Comparison of ENCODE assay signal across 15 cellular contexts in the genomic region with DNA sequence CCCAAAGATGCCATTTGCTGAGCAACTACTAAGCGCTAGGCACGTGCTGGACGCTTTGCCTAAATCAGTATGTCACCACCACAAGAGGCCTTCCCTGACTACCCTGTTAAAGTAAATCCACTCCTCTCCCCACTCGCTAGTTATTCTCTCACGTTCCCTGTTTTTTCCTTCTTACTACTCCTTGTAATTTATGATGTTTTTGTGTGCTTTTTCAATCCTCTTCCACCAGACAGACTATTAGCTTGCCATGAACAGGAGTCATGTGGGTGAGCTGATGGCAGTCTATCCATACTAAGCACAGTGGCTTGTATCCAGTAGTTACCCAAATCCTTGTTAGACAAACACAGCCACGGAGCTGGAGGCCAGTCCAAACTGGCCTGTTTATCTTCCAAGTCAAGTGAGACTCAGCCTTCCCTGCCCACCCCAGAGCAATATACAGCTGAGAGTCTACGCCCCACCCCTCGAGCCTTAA. TPM values are rescaled to one million over a fixed set of nuclear protein-coding genes. Genes with fewer than 3 reads are reported as not detected.
DNase-seq lines count a peak whose midpoint lies in the region; ATAC-seq and TF ChIP-seq lines count a peak whose summit lies in the region.
"Had no signal": no experiment of that assay in that cellular context is flagged by ENCODE, and none has a peak within 500 bp of the region (broad histone marks: within the 10 kb centered on the region; RNA-seq: fewer than 3 reads in every experiment).

No MANE protein-coding gene starts in this region.

- peaks cover 38% of the 10 kb centered on the region for H3K4me1 Mint-ChIP-seq in activated CD4-positive, alpha-beta T cell treated with anti-CD3 and anti-CD28 coated beads for 36 hours

- H3K36me3 ChIP-seq in adipocyte (ENCODE audit: control insufficient read depth, insufficient read depth, low read length, severe bottlenecking): no peaks in the 10 kb centered on the region
- no peaks in the 10 kb centered on the region for H3K36me3 ChIP-seq in right atrium auricular region
- H3K36me3 ChIP-seq in stomach: peaks cover 0 to 34% (median 25%) of the 10 kb centered on the region in 4 donors
- H3K36me3 ChIP-seq: SJCRH30 had no signal

- 58 to 69% (median 63%) methylated on average over 8 of the region's 8 CpGs for WGBS in stomach, 5 donors

- POLR2A ChIA-PET in activated CD4-positive, alpha-beta T cell treated with anti-CD3 and anti-CD28 coated beads for 36 hours (lab: Charles Lee): interaction anchor here (0.6 to 0.8 kb wide), 2 partner anchors 14 to 356 kb away, joined by 3 to 4 read pairs; no protein-coding TSS in a partner anchor

- ATAC-seq in activated CD4-positive, alpha-beta T cell treated with anti-CD3 and anti-CD28 coated beads for 36 hours: no peak
- no peak for ATAC-seq in HG02571 (IDR thresholded peaks at IDR 0.05; ENCODE audit: unreplicated experiment)
- ATAC-seq: naive thymus-derived CD8-positive, alpha-beta T cell; stimulated activated naive B cell treated with anti-CD40 and anti-IgM and Interleukin-4, amounts not matched to agents 10 μg/mL and 1 μg/mL and 100 μg/mL, for 72 hours had no signal

- H3K4me3 Mint-ChIP-seq in activated CD4-positive, alpha-beta T cell treated with anti-CD3 and anti-CD28 coated beads for 36 hours: no peak overlapping the region
- H3K4me3 Mint-ChIP-seq: naive thymus-derived CD8-positive, alpha-beta T cell; stimulated activated naive B cell treated with anti-CD40 and anti-IgM and Interleukin-4, amounts not matched to agents 10 μg/mL and 1 μg/mL and 100 μg/mL, for 72 hours had no signal

- H3K4me1 ChIP-seq in adipocyte (ENCODE audit: control insufficient read depth, insufficient read depth, low read length) (peaks cover 39% of the 10 kb centered on the region), right atrium auricular region (peaks cover 0 to 40% of the 10 kb centered on the region in 2 donors), stomach (peaks cover 48 to 77% (median 57%) of the 10 kb centered on the region in 4 donors)
- H3K4me1 ChIP-seq: SJCRH30 had no signal

- H3K27me3 ChIP-seq in adipocyte (replicated peaks; ENCODE audit: control insufficient read depth, insufficient read depth, low read length) (no peaks in the 10 kb centered on the region), right atrium auricular region (no peaks in the 10 kb centered on the region), stomach (peaks cover 0 to 23% (median 0%) of the 10 kb centered on the region in 3 donors)
- H3K27me3 ChIP-seq: SJCRH30 had no signal

- H3K9me3 Mint-ChIP-seq in activated CD4-positive, alpha-beta T cell treated with anti-CD3 and anti-CD28 coated beads for 36 hours (ENCODE audit: low read depth): no peaks in the 10 kb centered on the region
- H3K9me3 Mint-ChIP-seq: naive thymus-derived CD8-positive, alpha-beta T cell; stimulated activated naive B cell treated with anti-CD40 and anti-IgM and Interleukin-4, amounts not matched to agents 10 μg/mL and 1 μg/mL and 100 μg/mL, for 72 hours had no signal

- no peak for TF ChIP-seq POLR2A in stomach (IDR thresholded peaks at IDR 0.05)

- intact Hi-C loops in activated CD4-positive, alpha-beta T cell treated with anti-CD3 and anti-CD28 coated beads for 36 hours (cut with DNase I, micrococcal nuclease): loop anchor here in 1 of 2 experiments (5.0 kb wide), 1 partner anchor 209 kb away; no protein-coding TSS in a partner anchor
- intact Hi-C loops in stomach (cut with DNase I; ENCODE audit: low total_unique reads): no loop called here

- H3K4me3 ChIP-seq in adipocyte (ENCODE audit: low read length) (no peak overlapping the region), right atrium auricular region (no peak overlapping the region), stomach (no peak overlapping the region)
- H3K4me3 ChIP-seq: dorsolateral prefrontal cortex, SJCRH30 had no signal

- H3K36me3 Mint-ChIP-seq in activated CD4-positive, alpha-beta T cell treated with anti-CD3 and anti-CD28 coated beads for 36 hours (ENCODE audit: low read depth): no peaks in the 10 kb centered on the region
- H3K36me3 Mint-ChIP-seq: naive thymus-derived CD8-positive, alpha-beta T cell; stimulated activated naive B cell treated with anti-CD40 and anti-IgM and Interleukin-4, amounts not matched to agents 10 μg/mL and 1 μg/mL and 100 μg/mL, for 72 hours had no signal

- H3K9me3 ChIP-seq in adipocyte (ENCODE audit: control insufficient read depth, low read length) (no peaks in the 10 kb centered on the region), right atrium auricular region (no peaks in the 10 kb centered on the region), stomach (no peaks in the 10 kb centered on the region)
- H3K9me3 ChIP-seq: SJCRH30 had no signal

- no peak for DNase-seq in activated CD4-positive, alpha-beta T cell treated with anti-CD3 and anti-CD28 coated beads for 36 hours
- no peak for DNase-seq in activated CD4-positive, alpha-beta T cell treated with anti-CD3 and anti-CD28 coated beads for 48 hours
- DNase-seq in adipocyte (ENCODE audit: low read depth) (no peak), right atrium auricular region (ENCODE audit: low spot score) (no peak), stomach (peak; percentile 58), cerebellum (ENCODE audit: low spot score) (no peak)
- no peak for DNase-seq in stimulated activated CD8-positive, alpha-beta memory T cell treated with anti-CD3 and anti-CD28 coated beads, Interleukin-4, amount 100 ng/mL, for 48 hours
- DNase-seq: activated CD4-positive, CD25-positive, alpha-beta regulatory T cell; activated naive CD4-positive, alpha-beta T cell; DMS79; dorsolateral prefrontal cortex; SJCRH30; stimulated activated naive B cell treated with anti-CD40 and anti-IgM and Interleukin-4, amounts not matched to agents 10 μg/mL and 1 μg/mL and 100 μg/mL, for 72 hours had no signal

- CTCF ChIA-PET in activated CD4-positive, alpha-beta T cell treated with anti-CD3 and anti-CD28 coated beads for 36 hours (lab: Charles Lee): interaction anchor here (0.6 to 1.3 kb wide), 5 partner anchors 24 to 366 kb away, joined by 3 to 6 read pairs (median 3); no protein-coding TSS in a partner anchor

- H3K27ac Mint-ChIP-seq in activated CD4-positive, alpha-beta T cell treated with anti-CD3 and anti-CD28 coated beads for 36 hours: peak overlapping the region; percentile 82
- H3K27ac Mint-ChIP-seq: naive thymus-derived CD8-positive, alpha-beta T cell; stimulated activated naive B cell treated with anti-CD40 and anti-IgM and Interleukin-4, amounts not matched to agents 10 μg/mL and 1 μg/mL and 100 μg/mL, for 72 hours had no signal

- no peak for TF ChIP-seq EP300 in stomach (IDR thresholded peaks at IDR 0.05)

- H3K27me3 Mint-ChIP-seq in activated CD4-positive, alpha-beta T cell treated with anti-CD3 and anti-CD28 coated beads for 36 hours: peaks cover 2% of the 10 kb centered on the region

- H3K27ac ChIP-seq in right atrium auricular region (peak overlapping the region; percentile 51 to 61), stomach (peak overlapping the region; percentile 71 to 86 (median 75))
- H3K27ac ChIP-seq: dorsolateral prefrontal cortex, SJCRH30 had no signal

- TF ChIP-seq CTCF in right atrium auricular region (IDR thresholded peaks at IDR 0.05) (no peak), stomach (IDR thresholded peaks at IDR 0.05) (no peak)

- H3K9ac ChIP-seq in adipocyte (ENCODE audit: low read length): peak overlapping the region; percentile 47

RNA-seq across cellular contexts. Expression of a gene that starts 41.2 kb away (rescaled TPM):
- total RNA-seq in activated CD4-positive, alpha-beta T cell treated with anti-CD3 and anti-CD28 coated beads for 36 hours: under 1 TPM; 0.14 TPM
- total RNA-seq in right atrium auricular region: 1 to 10 TPM; 1.9 to 2.8 TPM
- 10 to 100 TPM; 27.4 to 81.7 (median 69.0) TPM for total RNA-seq in stomach
- 10 to 100 TPM; 40.5 to 99.2 (median 86.6) TPM for polyA plus RNA-seq in stomach
- total RNA-seq in cerebellum: not detected
- total RNA-seq: SJCRH30 had no signal

RNA-seq across cellular contexts. Expression of a gene that starts 50.9 kb away (rescaled TPM):
- 10 to 100 TPM; 52.3 to 53.1 TPM for total RNA-seq in activated CD4-positive, alpha-beta T cell treated with anti-CD3 and anti-CD28 coated beads for 36 hours
- total RNA-seq in right atrium auricular region (10 to 100 TPM; 21.9 to 35.8 TPM), stomach (10 to 100 TPM in 4 of 5 donors, 1 to 10 TPM in 1; 3.8 to 24.6 (median 21.4) TPM), cerebellum (14.9 TPM)
- 10 to 100 TPM; 10.7 to 13.4 (median 11.6) TPM for polyA plus RNA-seq in stomach

Comparison
In these comparisons a context has a peak if more than half of its experiments do, and no peak if none do; other contexts are left out.
1. RNA of a gene that starts 41.2 kb away (total RNA-seq): 27.4 to 81.7 TPM in stomach; 1.9 to 2.8 TPM in right atrium auricular region, 0.14 TPM in activated CD4-positive, alpha-beta T cell treated with anti-CD3 and anti-CD28 coated beads for 36 hours and not detected in cerebellum (single experiment); every median in the first group is over 4 times any median in the second.